In genomic region chr13:41811588-41812021, GRCh38 we compare ENCODE assay signal across 12 cellular contexts.
DNase-seq lines count a peak whose midpoint lies in the region; ATAC-seq, FAIRE-seq and TF ChIP-seq lines count a peak whose summit lies in the region.
"Had no signal": no experiment of that assay in that cellular context is flagged by ENCODE, and none has a peak within 500 bp of the region (broad histone marks: within the 10 kb centered on the region; RNA-seq: fewer than 3 reads in every experiment).

No MANE protein-coding gene starts in this region.

- H3K27me3 Mint-ChIP-seq in natural killer cell (ENCODE audit: low read depth in 2 of 2) (no peaks in the 10 kb centered on the region), neural progenitor cell (ENCODE audit: insufficient read depth, low read depth) (no peaks in the 10 kb centered on the region)
- H3K27me3 Mint-ChIP-seq in activated CD8-positive, alpha-beta memory T cell treated with anti-CD3 and anti-CD28 coated beads, Interleukin-2, amount 10 ng/mL, durations not matched to agents 7 days and 5 days: no peaks in the 10 kb centered on the region
- H3K27me3 Mint-ChIP-seq: activated naive CD8-positive, alpha-beta T cell treated with anti-CD3 and anti-CD28 coated beads for 36 hours had no signal

- DNase-seq in GM18507 (ENCODE audit: extremely low spot score, insufficient read length, low read depth) (peak; percentile 9), natural killer cell (no peak), Peyer's patch (no peak), NCI-H526 treated with DMSO at 0.1 percent for 48 hours (lab: John Stamatoyannopoulos, UW) (no peak), neural progenitor cell (ENCODE audit: low spot score) (no peak)
- DNase-seq in activated CD8-positive, alpha-beta memory T cell treated with anti-CD3 and anti-CD28 coated beads, Interleukin-2, amount 10 ng/mL, durations not matched to agents 7 days and 5 days: no peak
- DNase-seq: activated naive CD8-positive, alpha-beta T cell treated with anti-CD3 and anti-CD28 coated beads for 36 hours; NCI-H1436 treated with DMSO at 0.1 percent for 48 hours; RPMI8226 had no signal

- peak overlapping the region; percentile 86 to 87 for H3K27ac Mint-ChIP-seq in natural killer cell
- H3K27ac Mint-ChIP-seq in activated CD8-positive, alpha-beta memory T cell treated with anti-CD3 and anti-CD28 coated beads, Interleukin-2, amount 10 ng/mL, durations not matched to agents 7 days and 5 days: no peak overlapping the region
- H3K27ac Mint-ChIP-seq in neural progenitor cell: no peak overlapping the region
- H3K27ac Mint-ChIP-seq: activated naive CD8-positive, alpha-beta T cell treated with anti-CD3 and anti-CD28 coated beads for 36 hours had no signal

- H3K27me3 ChIP-seq in Peyer's patch (no peaks in the 10 kb centered on the region), neural progenitor cell (no peaks in the 10 kb centered on the region)

- intact Hi-C loops in natural killer cell (cut with micrococcal nuclease): loop anchor here (10.0 kb wide), 1 partner anchor 357 kb away; the partner anchor contains the start of gene RGCC

- peaks cover 0 to 18% (median 0%) of the 10 kb centered on the region in 3 donors for H3K36me3 ChIP-seq in Peyer's patch
- H3K36me3 ChIP-seq in neural progenitor cell: peaks cover 8% of the 10 kb centered on the region

- CTCF ChIA-PET in activated CD8-positive, alpha-beta memory T cell treated with anti-CD3 and anti-CD28 coated beads, Interleukin-2, amount 10 ng/mL, durations not matched to agents 7 days and 5 days (lab: Charles Lee): no interaction called here

- H3K4me3 Mint-ChIP-seq in natural killer cell (peak overlapping the region; percentile 72), neural progenitor cell (no peak overlapping the region)
- no peak overlapping the region for H3K4me3 Mint-ChIP-seq in activated CD8-positive, alpha-beta memory T cell treated with anti-CD3 and anti-CD28 coated beads, Interleukin-2, amount 10 ng/mL, durations not matched to agents 7 days and 5 days
- H3K4me3 Mint-ChIP-seq: activated naive CD8-positive, alpha-beta T cell treated with anti-CD3 and anti-CD28 coated beads for 36 hours had no signal

- no peak overlapping the region for H3K27ac ChIP-seq in Peyer's patch
- no peak overlapping the region for H3K27ac ChIP-seq in neural progenitor cell

- no peak overlapping the region for H3K4me2 ChIP-seq in neural progenitor cell

- H4K20me1 ChIP-seq in neural progenitor cell (ENCODE audit: low read depth): no peaks in the 10 kb centered on the region

- H3K4me1 Mint-ChIP-seq in natural killer cell (peaks cover 36 to 39% of the 10 kb centered on the region in 2 donors), neural progenitor cell (no peaks in the 10 kb centered on the region)
- peaks cover 14% of the 10 kb centered on the region for H3K4me1 Mint-ChIP-seq in activated CD8-positive, alpha-beta memory T cell treated with anti-CD3 and anti-CD28 coated beads, Interleukin-2, amount 10 ng/mL, durations not matched to agents 7 days and 5 days

- H3K9ac ChIP-seq in neural progenitor cell: no peak overlapping the region

- H3K4me3 ChIP-seq in Peyer's patch: no peak overlapping the region
- no peak overlapping the region for H3K4me3 ChIP-seq in neural progenitor cell

- H3K9me3 ChIP-seq in Peyer's patch (no peaks in the 10 kb centered on the region), neural progenitor cell (ENCODE audit: low read depth) (no peaks in the 10 kb centered on the region)

- peaks cover 2% of the 10 kb centered on the region in 2 donors for H3K9me3 Mint-ChIP-seq in natural killer cell
- H3K9me3 Mint-ChIP-seq in activated CD8-positive, alpha-beta memory T cell treated with anti-CD3 and anti-CD28 coated beads, Interleukin-2, amount 10 ng/mL, durations not matched to agents 7 days and 5 days (ENCODE audit: low read depth): peaks cover 7% of the 10 kb centered on the region
- H3K9me3 Mint-ChIP-seq in neural progenitor cell: no peaks in the 10 kb centered on the region
- H3K9me3 Mint-ChIP-seq: activated naive CD8-positive, alpha-beta T cell treated with anti-CD3 and anti-CD28 coated beads for 36 hours had no signal

- no peaks in the 10 kb centered on the region for H3K79me2 ChIP-seq in neural progenitor cell (ENCODE audit: low read depth)

- no peak overlapping the region for H2AFZ ChIP-seq in neural progenitor cell (replicated peaks)

- H3K36me3 Mint-ChIP-seq in natural killer cell (peaks cover 8% of the 10 kb centered on the region), neural progenitor cell (peaks cover 29% of the 10 kb centered on the region)
- H3K36me3 Mint-ChIP-seq in activated CD8-positive, alpha-beta memory T cell treated with anti-CD3 and anti-CD28 coated beads, Interleukin-2, amount 10 ng/mL, durations not matched to agents 7 days and 5 days: peaks cover 48% of the 10 kb centered on the region

- no peak for TF ChIP-seq POLR2A in Peyer's patch (IDR thresholded peaks at IDR 0.05)

- peak; percentile 93 for FAIRE-seq in GM18507 (lab: Jason Lieb, UNC)
- FAIRE-seq: urothelium cell line had no signal

- H3K4me1 ChIP-seq in Peyer's patch (peaks cover 0 to 5% (median 0%) of the 10 kb centered on the region in 4 donors), neural progenitor cell (no peaks in the 10 kb centered on the region)

- ATAC-seq in GM21515 (IDR thresholded peaks at IDR 0.05; ENCODE audit: unreplicated experiment): peak; percentile 63
- peak; percentile 71 for ATAC-seq in HG03442 (IDR thresholded peaks at IDR 0.05; ENCODE audit: unreplicated experiment)
- ATAC-seq in natural killer cell: peak; percentile 87 to 94 (median 89)
- no peak for ATAC-seq in activated CD8-positive, alpha-beta memory T cell treated with anti-CD3 and anti-CD28 coated beads, Interleukin-2, amount 10 ng/mL, durations not matched to agents 7 days and 5 days

- TF ChIP-seq CTCF in natural killer cell (IDR thresholded peaks at IDR 0.05) (no peak), Peyer's patch (IDR thresholded peaks at IDR 0.05) (no peak), neural progenitor cell (IDR thresholded peaks at IDR 0.05) (no peak)

- no peaks in the 10 kb centered on the region for H3F3A ChIP-seq in neural progenitor cell (ENCODE audit: low read depth)

Comparison
In these comparisons a context has a peak if more than half of its experiments do, and no peak if none do; other contexts are left out.
1. H3K27ac Mint-ChIP-seq: peak in natural killer cell (2 of 2); none in activated CD8-positive, alpha-beta memory T cell treated with anti-CD3 and anti-CD28 coated beads, Interleukin-2, amount 10 ng/mL, durations not matched to agents 7 days and 5 days (single experiment) and neural progenitor cell (single experiment).